In the genomic region with DNA sequence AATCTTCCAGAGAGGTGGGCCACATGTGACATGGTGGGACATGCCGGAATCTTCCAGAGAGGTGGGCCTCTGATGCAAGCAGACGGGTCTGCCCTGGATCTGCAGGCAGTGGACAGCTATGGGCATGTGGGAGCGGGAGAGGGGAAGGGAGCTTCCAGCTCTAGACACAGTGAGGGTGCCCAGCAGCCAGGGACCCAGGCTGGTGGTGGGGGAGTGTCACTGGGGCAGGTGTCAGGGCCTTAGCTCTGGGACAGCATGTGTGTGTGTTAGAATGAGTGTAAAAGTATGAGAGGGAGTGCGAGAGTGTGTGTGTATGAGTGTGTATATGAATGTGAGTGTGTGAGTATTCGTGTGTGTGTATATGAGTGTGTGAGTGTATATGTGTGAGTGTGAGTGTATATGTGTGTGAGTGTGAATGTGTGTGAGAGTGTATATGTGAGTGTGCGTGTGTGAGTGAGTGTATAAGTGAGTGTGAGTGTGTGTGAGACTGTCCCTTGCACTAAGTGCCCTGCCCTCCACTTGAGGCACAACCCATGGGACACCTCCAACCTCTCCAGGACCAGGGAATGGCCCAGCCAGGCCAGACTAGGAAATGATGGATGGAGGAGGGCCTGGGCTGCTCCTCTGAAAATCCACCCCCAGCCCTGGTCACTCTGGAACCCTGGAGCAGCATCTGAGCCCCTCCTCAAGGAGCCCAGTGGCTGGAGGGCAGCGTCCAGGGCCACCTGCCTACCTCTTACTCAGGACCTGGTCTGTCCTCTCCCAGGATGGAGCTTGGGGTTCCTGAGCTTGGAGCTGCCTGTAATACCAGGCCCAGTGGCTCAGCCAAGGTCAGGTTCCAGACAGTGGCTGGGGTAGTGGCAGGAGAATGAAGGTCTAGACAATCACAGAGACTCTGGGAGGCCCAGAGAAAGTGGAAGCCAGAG, we compare ENCODE assay signal across 10 cellular contexts.
DNase-seq lines count a peak whose midpoint lies in the region; ATAC-seq and TF ChIP-seq lines count a peak whose summit lies in the region.
"Had no signal": no experiment of that assay in that cellular context is flagged by ENCODE, and none has a peak within 500 bp of the region (broad histone marks: within the 10 kb centered on the region; RNA-seq: fewer than 3 reads in every experiment).

No MANE protein-coding gene starts in this region.

- intact Hi-C loops in sigmoid colon (cut with DNase I), result loop anchor here (2.0 to 5.0 kb wide), 3 partner anchors 36 to 176 kb away; no protein-coding TSS in a partner anchor
- intact Hi-C loops in head of caudate nucleus (cut with DNase I), result loop anchor here (10.0 kb wide), 4 partner anchors 46 to 324 kb away; a partner anchor contains a TSS

- H3K4me2 ChIP-seq in BLaER1, result peak overlapping the region; percentile 100

- peaks cover 53% of the 10 kb centered on the region for H3K4me1 ChIP-seq in BLaER1
- H3K4me1 ChIP-seq in sigmoid colon, result peaks cover 0 to 72% (median 65%) of the 10 kb centered on the region in 4 donors

- WGBS in adipose tissue, 3 donors, result 76 to 83% (median 81%) methylated on average over 7 of the region's 7 CpGs
- 86 to 91% methylated on average over 7 of the region's 7 CpGs for WGBS in sigmoid colon, 2 donors

- in situ Hi-C loops in G401 (cut with HindIII; ENCODE audit: low sequenced_read_pairs), result no loop called here

- H3K27me3 ChIP-seq in BLaER1 (no peaks in the 10 kb centered on the region), sigmoid colon (no peaks in the 10 kb centered on the region)

- peaks cover 17 to 19% of the 10 kb centered on the region in 2 donors for H3K4me1 Mint-ChIP-seq in immature natural killer cell

- H3K36me3 ChIP-seq in BLaER1 (0 out of 2 replicates have a peak, but pooled peaks cover 3% of the 10 kb centered on the region), sigmoid colon (peaks cover 0 to 10% (median 5%) of the 10 kb centered on the region in 4 donors)

- no peak for TF ChIP-seq POLR2A in sigmoid colon (IDR thresholded peaks at IDR 0.05)

- no peaks in the 10 kb centered on the region for H3K9me3 Mint-ChIP-seq in immature natural killer cell
- H3K9me3 Mint-ChIP-seq: IgD-negative memory B cell had no signal

- no peak for TF ChIP-seq CTCF in sigmoid colon (IDR thresholded peaks at IDR 0.05)

- H4K20me1 ChIP-seq in BLaER1, result no peaks in the 10 kb centered on the region

- H3K4me3 ChIP-seq in BLaER1, result no peak overlapping the region
- H3K4me3 ChIP-seq in sigmoid colon, result peak overlapping the region; percentile 3 to 71 (median 61)

- no peak for TF ChIP-seq EP300 in sigmoid colon (IDR thresholded peaks at IDR 0.05)

- peaks cover 0 to 5% (median 0%) of the 10 kb centered on the region in 3 donors for H3K36me3 Mint-ChIP-seq in immature natural killer cell

- DNase-seq in immature natural killer cell, result no peak
- no peak for DNase-seq in sigmoid colon
- DNase-seq in head of caudate nucleus, result no peak
- no peak for DNase-seq in G401 (ENCODE audit: low spot score)
- DNase-seq: stimulated activated CD4-positive, alpha-beta T cell treated with anti-CD3 and anti-CD28 coated beads, Interleukin-1b, Interleukin-23, amount 100 ng/mL, for 48 hours had no signal

- no peak overlapping the region for H3K9ac ChIP-seq in BLaER1

- ATAC-seq in GM19467 (IDR thresholded peaks at IDR 0.05; ENCODE audit: unreplicated experiment), result no peak
- ATAC-seq in GM18502 (IDR thresholded peaks at IDR 0.05; ENCODE audit: poor library complexity, unreplicated experiment), result no peak

- no peak overlapping the region for H3K4me3 Mint-ChIP-seq in immature natural killer cell

- peak overlapping the region; percentile 55 for H3K27ac ChIP-seq in BLaER1
- peak overlapping the region; percentile 47 for H3K27ac ChIP-seq in adipose tissue (ENCODE audit: low read depth, low read length)
- peak overlapping the region; percentile 84 to 99 (median 99) for H3K27ac ChIP-seq in sigmoid colon

- no peaks in the 10 kb centered on the region for H3K9me3 ChIP-seq in BLaER1
- H3K9me3 ChIP-seq in sigmoid colon, result no peaks in the 10 kb centered on the region

- peak overlapping the region; percentile 2 to 59 (median 40) for H3K27ac Mint-ChIP-seq in immature natural killer cell
- H3K27ac Mint-ChIP-seq: IgD-negative memory B cell had no signal

- no peaks in the 10 kb centered on the region for H3K27me3 Mint-ChIP-seq in immature natural killer cell (ENCODE audit: low read depth in 3 of 3)

Comparison
In these comparisons a context has a peak if more than half of its experiments do, and no peak if none do; other contexts are left out.
1. H3K27ac ChIP-seq: peak in every context shown above with its lines; median percentile 99 in sigmoid colon; 55 in BLaER1; 47 in adipose tissue.